Comparison of ENCODE assay signal across 15 cellular contexts in the genomic region with DNA sequence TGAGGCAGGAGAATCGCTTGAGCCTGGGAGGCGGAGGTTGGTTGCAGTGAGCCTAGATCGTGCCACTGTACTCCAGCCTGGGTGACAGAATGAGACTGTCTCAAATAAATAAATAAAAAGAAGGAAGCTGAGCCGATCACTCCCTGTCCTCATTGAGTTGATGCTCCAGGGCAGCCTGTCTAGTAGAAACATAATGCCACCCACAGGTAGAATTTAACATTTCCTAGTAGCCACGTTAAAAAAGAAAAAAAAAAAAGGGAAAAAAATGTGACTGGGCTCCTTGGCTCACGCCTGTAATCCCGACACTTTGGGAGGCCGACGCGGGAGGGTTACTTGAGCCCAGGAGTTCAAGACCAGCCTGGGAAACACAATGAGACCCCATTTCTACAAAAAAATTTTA.
DNase-seq lines count a peak whose midpoint lies in the region; ATAC-seq and TF ChIP-seq lines count a peak whose summit lies in the region.
"Had no signal": no experiment of that assay in that cellular context is flagged by ENCODE, and none has a peak within 500 bp of the region (broad histone marks: within the 10 kb centered on the region; RNA-seq: fewer than 3 reads in every experiment).

No MANE protein-coding gene starts in this region.

- H3K27ac Mint-ChIP-seq in CD14-positive monocyte (peak overlapping the region; percentile 97 to 99 (median 98)), chondrocyte (ENCODE audit: unreplicated experiment) (no peak overlapping the region), neural crest cell (ENCODE audit: unreplicated experiment) (peak overlapping the region; percentile 31)
- H3K27ac Mint-ChIP-seq: activated naive CD8-positive, alpha-beta T cell had no signal

- H3K9me3 ChIP-seq in MM.1S (replicated peaks; ENCODE audit: insufficient read depth, low read length), result no peaks in the 10 kb centered on the region
- H3K9me3 ChIP-seq: mucosa of descending colon had no signal

- TF ChIP-seq CTCF in CD14-positive monocyte (IDR thresholded peaks at IDR 0.05) (no peak), chondrocyte (IDR thresholded peaks at IDR 0.05) (peak; percentile 46), neural crest cell (conservative IDR thresholded peaks at IDR 0.05) (no peak), omental fat pad (IDR thresholded peaks at IDR 0.05) (no peak), MM.1S (IDR thresholded peaks at IDR 0.05; ENCODE audit: low read length) (no peak)

- H3K36me3 Mint-ChIP-seq in CD14-positive monocyte (peaks cover 4% of the 10 kb centered on the region in 2 donors), chondrocyte (ENCODE audit: low read depth) (peaks cover 2% of the 10 kb centered on the region), neural crest cell (ENCODE audit: low read depth) (no peaks in the 10 kb centered on the region)
- H3K36me3 Mint-ChIP-seq: activated naive CD8-positive, alpha-beta T cell had no signal

- no peaks in the 10 kb centered on the region for H3K9me2 ChIP-seq in MM.1S (replicated peaks; ENCODE audit: insufficient read depth, low read length)

- DNase-seq in CD14-positive monocyte (ENCODE audit: low spot score), result no peak
- peak; percentile 44 for DNase-seq in M059J (ENCODE audit: low read depth)
- no peak for DNase-seq in chondrocyte (ENCODE audit: low spot score)
- DNase-seq in neural crest cell (ENCODE audit: low read depth, low spot score), result no peak
- DNase-seq in omental fat pad (ENCODE audit: low spot score), result no peak
- no peak for DNase-seq in NCI-H748 treated with DMSO at 0.1 percent for 48 hours (lab: John Stamatoyannopoulos, UW)
- no peak for DNase-seq in MM.1S
- DNase-seq: activated CD4-positive, CD25-positive, alpha-beta regulatory T cell; NCI-H774; stimulated activated CD4-positive, alpha-beta T cell treated with anti-CD3 and anti-CD28 coated beads, Interleukin-4, amount 100 ng/mL, for 1 hour had no signal

- peaks cover 49% of the 10 kb centered on the region for H3K4me1 Mint-ChIP-seq in CD14-positive monocyte
- H3K4me1 Mint-ChIP-seq in chondrocyte (ENCODE audit: low read depth), result peaks cover 50% of the 10 kb centered on the region
- peaks cover 44% of the 10 kb centered on the region for H3K4me1 Mint-ChIP-seq in neural crest cell

- H3K79me2 ChIP-seq in MM.1S (ENCODE audit: low read length), result no peaks in the 10 kb centered on the region

- ATAC-seq in omental fat pad (ENCODE audit: low FRiP score) (no peak), GM18868 (IDR thresholded peaks at IDR 0.05; ENCODE audit: unreplicated experiment) (no peak)

- H3K4me2 ChIP-seq in MM.1S (ENCODE audit: low read depth, low read length), result no peak overlapping the region

- no peak overlapping the region for H2AFZ ChIP-seq in MM.1S (ENCODE audit: low read length)

- H3K9ac ChIP-seq in MM.1S (ENCODE audit: low read length), result no peak overlapping the region

- intact Hi-C loops in CD14-positive monocyte (cut with micrococcal nuclease), result loop anchor here in 1 of 2 donors (5.0 kb wide), 1 partner anchor 34 kb away; no protein-coding TSS in a partner anchor

- H3K27me3 ChIP-seq in MM.1S (replicated peaks; ENCODE audit: insufficient read depth, low read length), result no peaks in the 10 kb centered on the region

- H3K9me3 Mint-ChIP-seq in CD14-positive monocyte (peaks cover 0 to 15% (median 6%) of the 10 kb centered on the region in 7 donors), chondrocyte (ENCODE audit: low read depth) (peaks cover 7% of the 10 kb centered on the region), neural crest cell (no peaks in the 10 kb centered on the region)

- no peaks in the 10 kb centered on the region for H3F3A ChIP-seq in MM.1S (ENCODE audit: insufficient read depth, low read length)

- H3K36me3 ChIP-seq in MM.1S (replicated peaks; ENCODE audit: insufficient read depth, low read length), result no peaks in the 10 kb centered on the region

- H3K27me3 Mint-ChIP-seq in CD14-positive monocyte (ENCODE audit: low read depth in 3 of 3), result peaks cover 0 to 2% (median 0%) of the 10 kb centered on the region in 3 donors
- no peaks in the 10 kb centered on the region for H3K27me3 Mint-ChIP-seq in chondrocyte (ENCODE audit: low read depth)
- H3K27me3 Mint-ChIP-seq in neural crest cell (ENCODE audit: low read depth), result peaks cover 17% of the 10 kb centered on the region
- H3K27me3 Mint-ChIP-seq: activated naive CD8-positive, alpha-beta T cell had no signal

- H3K4me3 ChIP-seq in MM.1S (ENCODE audit: low read length), result no peak overlapping the region
- H3K4me3 ChIP-seq: mucosa of descending colon had no signal

- H3K27ac ChIP-seq in MM.1S (ENCODE audit: low read length), result no peak overlapping the region

- no peaks in the 10 kb centered on the region for H4K20me1 ChIP-seq in MM.1S (ENCODE audit: insufficient read depth, low read length)

- peaks cover 5% of the 10 kb centered on the region for H3K4me1 ChIP-seq in MM.1S (ENCODE audit: low read length)

- H3K4me3 Mint-ChIP-seq in CD14-positive monocyte (no peak overlapping the region), chondrocyte (ENCODE audit: unreplicated experiment) (no peak overlapping the region), neural crest cell (no peak overlapping the region)
- H3K4me3 Mint-ChIP-seq: activated naive CD8-positive, alpha-beta T cell; B cell; stimulated activated memory B cell treated with anti-CD40 and anti-IgM and Interleukin-4, amounts not matched to agents 10 μg/mL and 1 μg/mL and 100 μg/mL, for 72 hours had no signal
